Comparison of ENCODE assay signal across 10 cellular contexts in genomic region chr12:15526033-15526432, GRCh38.
DNase-seq lines count a peak whose midpoint lies in the region; ATAC-seq, FAIRE-seq and TF ChIP-seq lines count a peak whose summit lies in the region.
"Had no signal": no experiment of that assay in that cellular context is flagged by ENCODE, and none has a peak within 500 bp of the region (broad histone marks: within the 10 kb centered on the region; RNA-seq: fewer than 3 reads in every experiment).

No MANE protein-coding gene starts in this region.

- H3K4me1 ChIP-seq in DOHH2 (ENCODE audit: control insufficient read depth, low read length): peaks cover 11% of the 10 kb centered on the region
- no peaks in the 10 kb centered on the region for H3K4me1 ChIP-seq in vagina

- DNase-seq in NOMO-1 treated with DMSO at 0.1 percent for 48 hours (lab: John Stamatoyannopoulos, UW; ENCODE audit: unreplicated experiment) (peak; percentile 82), vagina (ENCODE audit: extremely low spot score in 2 of 2) (no peak), left cardiac atrium (no peak), SK-N-DZ (ENCODE audit: low spot score) (no peak), D721Med (ENCODE audit: insufficient read length, low spot score) (no peak)
- DNase-seq: activated effector memory CD4-positive, alpha-beta T cell treated with Interleukin-2 at 50 U/mL for 16 hours; natural killer cell had no signal

- H3K4me3 ChIP-seq in DOHH2 (ENCODE audit: low read length) (peak overlapping the region; percentile 25; the same call in 1 of the 2 replicates), vagina (no peak overlapping the region)

- H3K27me3 ChIP-seq in DOHH2 (ENCODE audit: control insufficient read depth, low read length): peaks cover 5% of the 10 kb centered on the region; the same call in 1 of the 2 replicates
- no peaks in the 10 kb centered on the region for H3K27me3 ChIP-seq in vagina

- intact Hi-C loops in vagina (cut with DNase I): no loop called here
- intact Hi-C loops in left cardiac atrium (cut with DNase I): no loop called here

- H3K27ac ChIP-seq in DOHH2 (ENCODE audit: low read depth, low read length): no peak overlapping the region
- H3K27ac ChIP-seq in vagina: no peak overlapping the region

- H3K36me3 ChIP-seq in DOHH2 (ENCODE audit: control insufficient read depth, low read length) (no peaks in the 10 kb centered on the region), vagina (no peaks in the 10 kb centered on the region)

- H4K20me1 ChIP-seq in DOHH2 (ENCODE audit: control insufficient read depth, insufficient read depth, low read depth, low read length): no peaks in the 10 kb centered on the region

- H3K9me2 ChIP-seq in DOHH2 (replicated peaks; ENCODE audit: control insufficient read depth, low read length): no peaks in the 10 kb centered on the region

- no peaks in the 10 kb centered on the region for H3K9me3 ChIP-seq in DOHH2 (ENCODE audit: control insufficient read depth, insufficient read depth, low read length)
- no peaks in the 10 kb centered on the region for H3K9me3 ChIP-seq in vagina

- TF ChIP-seq CTCF in DOHH2 (IDR thresholded peaks at IDR 0.05; ENCODE audit: low read depth, low read length, poor library complexity, severe bottlenecking): no peak
- TF ChIP-seq CTCF in vagina (IDR thresholded peaks at IDR 0.05): no peak
- no peak for TF ChIP-seq CTCF in D721Med (IDR thresholded peaks at IDR 0.05; ENCODE audit: insufficient read depth, missing control alignments)

- H3F3A ChIP-seq in DOHH2 (ENCODE audit: control insufficient read depth, insufficient read depth): 0 out of 2 replicates have a peak, but pooled peaks cover 2% of the 10 kb centered on the region

- TF ChIP-seq POLR2A in vagina (IDR thresholded peaks at IDR 0.05): no peak

- peak; percentile 100 for ATAC-seq in GM19372 (IDR thresholded peaks at IDR 0.05; ENCODE audit: low read depth, unreplicated experiment)
- ATAC-seq in HG03025 (IDR thresholded peaks at IDR 0.05; ENCODE audit: low FRiP score, unreplicated experiment): peak; percentile 100
- ATAC-seq in left cardiac atrium: no peak
- ATAC-seq: natural killer cell had no signal

- H3K4me2 ChIP-seq in DOHH2 (ENCODE audit: low read length): peak overlapping the region; percentile 47

- no peak for FAIRE-seq in D721Med (lab: Jason Lieb, UNC)

- no peaks in the 10 kb centered on the region for H3K79me2 ChIP-seq in DOHH2 (ENCODE audit: control insufficient read depth, low read length)

Comparison
In these comparisons a context has a peak if more than half of its experiments do, and no peak if none do; other contexts are left out.
1. ATAC-seq: peak in GM19372 (single experiment) and HG03025 (single experiment); none in left cardiac atrium (0 of 2).